In genomic region chr9:32552172-32552872, GRCh38 we compare ENCODE assay signal across 8 cellular contexts. TPM values are rescaled to one million over a fixed set of nuclear protein-coding genes. Genes with fewer than 3 reads are reported as not detected.
A peak's percentile ranks its signal among the peaks of the same experiment; 100 is the strongest.
DNase-seq lines count a peak whose midpoint lies in the region; ATAC-seq, FAIRE-seq and TF ChIP-seq lines count a peak whose summit lies in the region.

Gene SMIM27 (plus strand): TSS chr9:32552327. CDS start chr9:32552435, 108 bp downstream.
Gene TOPORS (minus strand): TSS chr9:32552586. CDS start chr9:32552436, 150 bp downstream.

- peak within 1 kb of the TSS; percentile 94 for H3K4me2 ChIP-seq in keratinocyte (ENCODE audit: control insufficient read depth, extremely low read depth, insufficient read depth, low read depth, low read length)

- no peaks in the 10 kb centered on the region for H3K27me3 ChIP-seq in keratinocyte (ENCODE audit: control insufficient read depth, extremely low read depth, insufficient read depth, low read length)

- TF ChIP-seq POLR2A in GM19099 (IDR thresholded peaks at IDR 0.05; ENCODE audit: extremely low read depth, insufficient read length, low read depth): peak; percentile 87

- ATAC-seq in HG03378 (IDR thresholded peaks at IDR 0.05; ENCODE audit: unreplicated experiment): peak; percentile 63

- H3K9ac ChIP-seq in keratinocyte (ENCODE audit: control insufficient read depth, extremely low read depth, insufficient read depth, low read length): peak within 1 kb of the TSS; percentile 91

- peak; percentile 85 for DNase-seq in AML-193 (lab: John Stamatoyannopoulos, UW)
- DNase-seq in NCI-H446 treated with DMSO at 0.1 percent for 48 hours (lab: John Stamatoyannopoulos, UW): peak; percentile 89
- peak; percentile 79 for DNase-seq in activated CD4-positive, CD25-positive, alpha-beta regulatory T cell treated with anti-CD3 and anti-CD28 coated beads, Interleukin-2, amount 50 U/mL, for 16 hours (ENCODE audit: low read depth, low spot score)
- peak; percentile 87 for DNase-seq in central memory CD4-positive, alpha-beta T cell
- DNase-seq in keratinocyte (ENCODE audit: low read depth, low spot score): peak; percentile 69
- peak; percentile 73 to 88 for DNase-seq in stimulated activated CD4-positive, alpha-beta T cell treated with anti-CD3 and anti-CD28 coated beads, Interleukin-15, amount 100 ng/mL, for 1 hour (ENCODE audit: low read depth in 1 of 2, low spot score in 1 of 2)

- H3K79me2 ChIP-seq in keratinocyte (ENCODE audit: control insufficient read depth, insufficient read depth, low read length): peaks cover 52% of the 10 kb centered on the region

- TF ChIP-seq CTCF in keratinocyte (optimal IDR thresholded peaks at IDR 0.05 in 1 of 3, IDR thresholded peaks at IDR 0.05 in 1 of 3, conservative IDR thresholded peaks at IDR 0.05 in 1 of 3; ENCODE audit: extremely low read depth in 1 of 3, insufficient read depth in 2 of 3, low read length in 3 of 3): peak in 1 of 3 experiments; percentile 15

- peaks cover 2 to 3% of the 10 kb centered on the region in 2 experiments for H3K36me3 ChIP-seq in keratinocyte (ENCODE audit: control insufficient read depth in 2 of 2, extremely low read depth in 1 of 2, insufficient read depth in 2 of 2, low read length in 2 of 2)

- peak within 1 kb of the TSS; percentile 64 to 97 (median 77) for H3K4me3 ChIP-seq in keratinocyte (ENCODE audit: control insufficient read depth in 2 of 3, extremely low read depth in 1 of 3, insufficient read depth in 2 of 3, low read depth in 1 of 3, low read length in 3 of 3)

- dilution Hi-C loops in keratinocyte (cut with MboI; ENCODE audit: extremely low pct_ligation_motif_present, low sequenced_read_pairs): loop anchor here (25.0 kb wide), 1 partner anchor 115 kb away; no protein-coding TSS in a partner anchor

- peak within 1 kb of the TSS; percentile 75 for H2AFZ ChIP-seq in keratinocyte (ENCODE audit: control insufficient read depth, low read length)

- H3K4me1 ChIP-seq in keratinocyte (ENCODE audit: control insufficient read depth, extremely low read depth, insufficient read depth, low read length): peaks cover 12% of the 10 kb centered on the region

- H4K20me1 ChIP-seq in keratinocyte (ENCODE audit: control insufficient read depth, extremely low read depth, insufficient read depth, low read length): peaks cover 3% of the 10 kb centered on the region

- H3K9me3 ChIP-seq in keratinocyte (ENCODE audit: control insufficient read depth, low read depth, low read length): no peaks in the 10 kb centered on the region

- FAIRE-seq in keratinocyte (lab: Jason Lieb, UNC): peak; percentile 60

- H3K27ac ChIP-seq in keratinocyte (ENCODE audit: control insufficient read depth, insufficient read depth, low read length): peak within 1 kb of the TSS; percentile 91

- no peaks in the 10 kb centered on the region for H3K9me1 ChIP-seq in keratinocyte (ENCODE audit: control insufficient read depth, extremely low read depth, insufficient read depth, low read length)

RNA-seq across cellular contexts. Expression of gene SMIM27, which starts in this region (rescaled TPM):
- 2.0 to 21.9 TPM (median 13.0 TPM) in 3 replicates for polyA plus RNA-seq in keratinocyte
- 1.6 TPM for polyA plus RNA-seq in keratinocyte (2011; ENCODE audit: low read depth)
- 1.9 and 3.4 TPM in 2 replicates for polyA plus RNA-seq in keratinocyte (2011; cell fraction: cytosol; rRNA removed)
- 1.0 and 1.9 TPM in 2 replicates for polyA plus RNA-seq in keratinocyte (2011; cell fraction: nucleus; rRNA removed)
- 17.5 and 21.5 TPM in 2 replicates for polyA plus RNA-seq in keratinocyte (2012; ENCODE audit: low replicate concordance)
- 1.1 to 3.9 TPM (median 1.9 TPM) in 3 replicates for polyA minus RNA-seq in keratinocyte
- not detected for polyA minus RNA-seq in keratinocyte (2011; cell fraction: cytosol; rRNA and poly(A)+ RNA removed)
- polyA minus RNA-seq in keratinocyte (2011; cell fraction: nucleus; rRNA and poly(A)+ RNA removed): 2.5 TPM in 1 of 2 replicates, not detected in the other

RNA-seq across cellular contexts. Expression of gene TOPORS, which starts in this region (rescaled TPM):
- polyA plus RNA-seq in keratinocyte: 12.8 to 17.1 TPM (median 13.5 TPM) in 3 replicates
- 37.3 TPM for polyA plus RNA-seq in keratinocyte (2011; ENCODE audit: low read depth)
- 6.9 and 14.0 TPM in 2 replicates for polyA plus RNA-seq in keratinocyte (2011; cell fraction: cytosol; rRNA removed)
- polyA plus RNA-seq in keratinocyte (2011; cell fraction: nucleus; rRNA removed): 17.1 and 24.5 TPM in 2 replicates
- polyA plus RNA-seq in keratinocyte (2012; ENCODE audit: low replicate concordance): 13.5 and 17.0 TPM in 2 replicates
- polyA minus RNA-seq in keratinocyte: 8.2 to 27.8 TPM (median 19.3 TPM) in 3 replicates
- polyA minus RNA-seq in keratinocyte (2011; cell fraction: cytosol; rRNA and poly(A)+ RNA removed): 9.2 TPM
- 18.5 and 36.0 TPM in 2 replicates for polyA minus RNA-seq in keratinocyte (2011; cell fraction: nucleus; rRNA and poly(A)+ RNA removed)

Comparison
In these comparisons a context has a peak if more than half of its experiments do, and no peak if none do; other contexts are left out.
1. Peak in every context shown above with its lines: DNase-seq, ATAC-seq, H3K4me3 ChIP-seq and H3K27ac ChIP-seq.